Comparison of ENCODE assay signal across 19 cellular contexts in genomic region chr7:55436457-55436856, GRCh38.
DNase-seq lines count a peak whose midpoint lies in the region; ATAC-seq and FAIRE-seq lines count a peak whose summit lies in the region.
"Had no signal": no experiment of that assay in that cellular context is flagged by ENCODE, and none has a peak within 500 bp of the region (broad histone marks: within the 10 kb centered on the region; RNA-seq: fewer than 3 reads in every experiment).

No MANE protein-coding gene starts in this region.

- H3K27ac Mint-ChIP-seq in activated naive CD8-positive, alpha-beta T cell: peak overlapping the region; percentile 50
- H3K27ac Mint-ChIP-seq in activated naive CD8-positive, alpha-beta T cell treated with anti-CD3 and anti-CD28 coated beads for 36 hours: no peak overlapping the region
- H3K27ac Mint-ChIP-seq in effector memory CD8-positive, alpha-beta T cell: peak overlapping the region; percentile 10 to 32
- no peak overlapping the region for H3K27ac Mint-ChIP-seq in T-helper 2 cell treated with Interferon-gamma antibody and Interleukin-4, amounts not matched to agents 5 μg/mL and 100 μg/mL, for 36 hours
- H3K27ac Mint-ChIP-seq: GM23338 had no signal

- FAIRE-seq in urothelium cell line (lab: Jason Lieb, UNC): peak; percentile 13

- no peak overlapping the region for H3K4me3 ChIP-seq in GM23248
- H3K4me3 ChIP-seq: BLaER1 treated with 17β-estradiol and CSF1 and Interleukin-3, amounts not matched to agents 10 nM and 100 nM; GM23338; Peyer's patch; SJCRH30 had no signal

- no peaks in the 10 kb centered on the region for H4K20me1 ChIP-seq in GM23248 (ENCODE audit: insufficient read depth)

- no peaks in the 10 kb centered on the region for H3K36me3 ChIP-seq in GM23248 (ENCODE audit: low read depth)
- H3K36me3 ChIP-seq: Peyer's patch had no signal

- H3K36me3 Mint-ChIP-seq in activated naive CD8-positive, alpha-beta T cell: no peaks in the 10 kb centered on the region
- no peaks in the 10 kb centered on the region for H3K36me3 Mint-ChIP-seq in activated naive CD8-positive, alpha-beta T cell treated with anti-CD3 and anti-CD28 coated beads for 36 hours
- peaks cover 10% of the 10 kb centered on the region for H3K36me3 Mint-ChIP-seq in effector memory CD8-positive, alpha-beta T cell (ENCODE audit: insufficient read depth)
- no peaks in the 10 kb centered on the region for H3K36me3 Mint-ChIP-seq in T-helper 2 cell treated with Interferon-gamma antibody and Interleukin-4, amounts not matched to agents 5 μg/mL and 100 μg/mL, for 36 hours (ENCODE audit: low read depth)

- H3K9ac ChIP-seq in GM23248: no peak overlapping the region
- H3K9ac ChIP-seq: BLaER1 treated with 17β-estradiol and CSF1 and Interleukin-3, amounts not matched to agents 10 nM and 100 nM had no signal

- H3K4me3 Mint-ChIP-seq in activated naive CD8-positive, alpha-beta T cell: no peak overlapping the region
- no peak overlapping the region for H3K4me3 Mint-ChIP-seq in activated naive CD8-positive, alpha-beta T cell treated with anti-CD3 and anti-CD28 coated beads for 36 hours
- H3K4me3 Mint-ChIP-seq in effector memory CD8-positive, alpha-beta T cell: no peak overlapping the region
- no peak overlapping the region for H3K4me3 Mint-ChIP-seq in T-helper 2 cell treated with Interferon-gamma antibody and Interleukin-4, amounts not matched to agents 5 μg/mL and 100 μg/mL, for 36 hours
- H3K4me3 Mint-ChIP-seq: GM23338 had no signal

- H3K4me2 ChIP-seq in GM23248 (ENCODE audit: unreplicated experiment): no peak overlapping the region
- H3K4me2 ChIP-seq: BLaER1 treated with 17β-estradiol and CSF1 and Interleukin-3, amounts not matched to agents 10 nM and 100 nM; GM23338 had no signal

- no peaks in the 10 kb centered on the region for H3F3A ChIP-seq in GM23248 (ENCODE audit: insufficient read depth)

- H3K9me2 ChIP-seq in GM23248 (ENCODE audit: insufficient read depth): no peaks in the 10 kb centered on the region

- no peaks in the 10 kb centered on the region for H3K79me2 ChIP-seq in GM23248 (ENCODE audit: insufficient read depth)

- H3K9me3 Mint-ChIP-seq in activated naive CD8-positive, alpha-beta T cell (ENCODE audit: low read depth): no peaks in the 10 kb centered on the region
- H3K9me3 Mint-ChIP-seq in activated naive CD8-positive, alpha-beta T cell treated with anti-CD3 and anti-CD28 coated beads for 36 hours: no peaks in the 10 kb centered on the region
- H3K9me3 Mint-ChIP-seq in effector memory CD8-positive, alpha-beta T cell: no peaks in the 10 kb centered on the region
- H3K9me3 Mint-ChIP-seq in T-helper 2 cell treated with Interferon-gamma antibody and Interleukin-4, amounts not matched to agents 5 μg/mL and 100 μg/mL, for 36 hours: no peaks in the 10 kb centered on the region
- H3K9me3 Mint-ChIP-seq: GM23338 had no signal

- in situ Hi-C loops in GM23248 (cut with MboI): no loop called here

- H3K9me3 ChIP-seq in GM23248 (ENCODE audit: low read depth): no peaks in the 10 kb centered on the region
- H3K9me3 ChIP-seq: BLaER1 treated with 17β-estradiol and CSF1 and Interleukin-3, amounts not matched to agents 10 nM and 100 nM; Peyer's patch; SJCRH30 had no signal

- peaks cover 42% of the 10 kb centered on the region for H3K4me1 Mint-ChIP-seq in activated naive CD8-positive, alpha-beta T cell (ENCODE audit: low read depth)
- peaks cover 32% of the 10 kb centered on the region for H3K4me1 Mint-ChIP-seq in activated naive CD8-positive, alpha-beta T cell treated with anti-CD3 and anti-CD28 coated beads for 36 hours
- peaks cover 11 to 22% of the 10 kb centered on the region in 2 donors for H3K4me1 Mint-ChIP-seq in effector memory CD8-positive, alpha-beta T cell (ENCODE audit: low read depth in 2 of 2)
- peaks cover 7% of the 10 kb centered on the region for H3K4me1 Mint-ChIP-seq in T-helper 2 cell treated with Interferon-gamma antibody and Interleukin-4, amounts not matched to agents 5 μg/mL and 100 μg/mL, for 36 hours (ENCODE audit: low read depth)

- H2AFZ ChIP-seq in GM23248: no peak overlapping the region
- H2AFZ ChIP-seq: GM23338 had no signal

- no peak for DNase-seq in activated naive CD8-positive, alpha-beta T cell treated with anti-CD3 and anti-CD28 coated beads for 36 hours
- DNase-seq in LHCN-M2 (ENCODE audit: low read depth) (peak; percentile 34), urothelium cell line (ENCODE audit: low spot score) (no peak), GM23248 (no peak), NCI-H2029 treated with DMSO at 0.1 percent for 48 hours (lab: John Stamatoyannopoulos, UW) (no peak)
- DNase-seq in effector memory CD8-positive, alpha-beta T cell: no peak
- DNase-seq in T-helper 2 cell treated with Interferon-gamma antibody and Interleukin-4, amounts not matched to agents 5 μg/mL and 100 μg/mL, for 36 hours (ENCODE audit: low spot score): no peak
- DNase-seq: ACHN, HCEC 1CT, IMR-90, MV-4-11, NCI-H1694, NCI-H2081 treated with DMSO at 0.1 percent for 48 hours, NCI-H524 treated with DMSO at 0.1 percent for 48 hours, Peyer's patch, SJCRH30 had no signal

- H3K27me3 Mint-ChIP-seq in activated naive CD8-positive, alpha-beta T cell: no peaks in the 10 kb centered on the region
- no peaks in the 10 kb centered on the region for H3K27me3 Mint-ChIP-seq in activated naive CD8-positive, alpha-beta T cell treated with anti-CD3 and anti-CD28 coated beads for 36 hours
- H3K27me3 Mint-ChIP-seq in effector memory CD8-positive, alpha-beta T cell: no peaks in the 10 kb centered on the region
- H3K27me3 Mint-ChIP-seq in T-helper 2 cell treated with Interferon-gamma antibody and Interleukin-4, amounts not matched to agents 5 μg/mL and 100 μg/mL, for 36 hours (ENCODE audit: low read depth): no peaks in the 10 kb centered on the region

- 86 to 95% methylated on average over 10 of the region's 10 CpGs for WGBS in GM23248 (ENCODE audit: low coverage in 1 of 2, low lambda C conversion rate in 2 of 2, missing lambda C conversion rate in 2 of 2), 2 experiments

- ATAC-seq in effector memory CD8-positive, alpha-beta T cell (replicated peaks): no peak
- ATAC-seq: GM23338 had no signal

- no peaks in the 10 kb centered on the region for H3K27me3 ChIP-seq in GM23248 (replicated peaks; ENCODE audit: insufficient read depth)
- H3K27me3 ChIP-seq: BLaER1 treated with 17β-estradiol and CSF1 and Interleukin-3, amounts not matched to agents 10 nM and 100 nM; Peyer's patch; SJCRH30 had no signal

- no peak overlapping the region for H3K27ac ChIP-seq in GM23248
- H3K27ac ChIP-seq: BLaER1 treated with 17β-estradiol and CSF1 and Interleukin-3, amounts not matched to agents 10 nM and 100 nM; Peyer's patch; SJCRH30 had no signal

- peaks cover 15% of the 10 kb centered on the region for H3K4me1 ChIP-seq in GM23248 (ENCODE audit: insufficient read depth)
- H3K4me1 ChIP-seq: Peyer's patch, SJCRH30 had no signal

Comparison
In these comparisons a context has a peak if more than half of its experiments do, and no peak if none do; other contexts are left out.
1. H3K27ac Mint-ChIP-seq: peak in activated naive CD8-positive, alpha-beta T cell (single experiment) and effector memory CD8-positive, alpha-beta T cell (2 of 2); none in activated naive CD8-positive, alpha-beta T cell treated with anti-CD3 and anti-CD28 coated beads for 36 hours (single experiment) and T-helper 2 cell treated with Interferon-gamma antibody and Interleukin-4, amounts not matched to agents 5 μg/mL and 100 μg/mL, for 36 hours (single experiment).